ENCODE assay signal across 16 cellular contexts in genomic region chr5:136526798-136527197, GRCh38.
DNase-seq lines count a peak whose midpoint lies in the region; ATAC-seq and TF ChIP-seq lines count a peak whose summit lies in the region.
"Had no signal": no experiment of that assay in that cellular context is flagged by ENCODE, and none has a peak within 500 bp of the region (broad histone marks: within the 10 kb centered on the region; RNA-seq: fewer than 3 reads in every experiment).

No MANE protein-coding gene starts in this region.

- H3K27me3 Mint-ChIP-seq in GM23338 (ENCODE audit: insufficient read depth, low read depth, poor library complexity) (peaks cover 5% of the 10 kb centered on the region), nephron (ENCODE audit: low read depth) (no peaks in the 10 kb centered on the region)
- H3K27me3 Mint-ChIP-seq: CD4-positive, alpha-beta memory T cell had no signal

- H3F3A ChIP-seq in GM23338 (replicated peaks; ENCODE audit: low read depth) (no peaks in the 10 kb centered on the region), smooth muscle cell (ENCODE audit: low read depth) (peaks cover 39% of the 10 kb centered on the region)

- H3K27me3 ChIP-seq in GM23338 (ENCODE audit: insufficient read depth) (no peaks in the 10 kb centered on the region), smooth muscle cell (ENCODE audit: low read depth) (no peaks in the 10 kb centered on the region), dorsolateral prefrontal cortex (peaks cover 0 to 17% (median 0%) of the 10 kb centered on the region in 45 donors)
- H3K27me3 ChIP-seq: BLaER1 had no signal

- no peaks in the 10 kb centered on the region for H3K36me3 ChIP-seq in GM23338 (ENCODE audit: insufficient read depth)
- no peaks in the 10 kb centered on the region for H3K36me3 ChIP-seq in smooth muscle cell (ENCODE audit: low read depth)
- H3K36me3 ChIP-seq: BLaER1, HAP-1 had no signal

- H3K27ac ChIP-seq in GM23338 (ENCODE audit: low read depth) = no peak overlapping the region
- peak overlapping the region; percentile 23 for H3K27ac ChIP-seq in smooth muscle cell (ENCODE audit: low read depth)
- H3K27ac ChIP-seq in dorsolateral prefrontal cortex = no peak overlapping the region
- H3K27ac ChIP-seq: BLaER1 had no signal

- H3K4me2 ChIP-seq in GM23338 (no peak overlapping the region), smooth muscle cell (peak overlapping the region; percentile 37)
- H3K4me2 ChIP-seq: BLaER1 had no signal

- no peaks in the 10 kb centered on the region for H3K9me3 Mint-ChIP-seq in GM23338
- no peaks in the 10 kb centered on the region for H3K9me3 Mint-ChIP-seq in nephron

- no peak for DNase-seq in GM23338 (ENCODE audit: low spot score)
- DNase-seq in astrocyte of the hippocampus (ENCODE audit: low read depth, low spot score) = peak; percentile 14
- DNase-seq in smooth muscle cell (lab: John Stamatoyannopoulos, UW; ENCODE audit: unreplicated experiment) = no peak
- no peak for DNase-seq in dorsolateral prefrontal cortex
- DNase-seq in NCI-H1417 (lab: John Stamatoyannopoulos, UW) = no peak
- no peak for DNase-seq in MV-4-11 (lab: John Stamatoyannopoulos, UW)
- DNase-seq: 8988T; Calu3; CD4-positive, alpha-beta memory T cell; DMS79 treated with DMSO at 0.1 percent for 48 hours; EL had no signal

- intact Hi-C loops in dorsolateral prefrontal cortex (cut with DNase I) = no loop called here

- TF ChIP-seq CTCF in GM23338 (conservative IDR thresholded peaks at IDR 0.05; ENCODE audit: low read depth in 2 of 2) = no peak
- no peak for TF ChIP-seq CTCF in nephron (IDR thresholded peaks at IDR 0.05; ENCODE audit: unreplicated experiment in 3 of 3)
- no peak for TF ChIP-seq CTCF in smooth muscle cell (IDR thresholded peaks at IDR 0.05; ENCODE audit: borderline replicate concordance, insufficient read depth, poor library complexity, severe bottlenecking)
- TF ChIP-seq CTCF in dorsolateral prefrontal cortex (IDR thresholded peaks at IDR 0.05 in 54 of 56, conservative IDR thresholded peaks at IDR 0.05 in 2 of 56; ENCODE audit: low read depth in 1 of 56, partially characterized antibody in 56 of 56) = no peak

- no peaks in the 10 kb centered on the region for H3K4me1 ChIP-seq in GM23338 (ENCODE audit: insufficient read depth)
- peaks cover 41% of the 10 kb centered on the region for H3K4me1 ChIP-seq in smooth muscle cell (ENCODE audit: low read depth)
- H3K4me1 ChIP-seq: HAP-1 had no signal

- H3K4me3 ChIP-seq in GM23338 (no peak overlapping the region), smooth muscle cell (no peak overlapping the region), dorsolateral prefrontal cortex (no peak overlapping the region)
- H3K4me3 ChIP-seq: BLaER1, GM12878, HAP-1 had no signal

- H3K27ac Mint-ChIP-seq in GM23338 (no peak overlapping the region), nephron (peak overlapping the region; percentile 21 to 75 (median 30))
- H3K27ac Mint-ChIP-seq: CD14-positive monocyte; CD4-positive, alpha-beta memory T cell had no signal

- no peak overlapping the region for H2AFZ ChIP-seq in GM23338
- no peak overlapping the region for H2AFZ ChIP-seq in smooth muscle cell (ENCODE audit: low read depth)

- 51% methylated on average over 5 of the region's 5 CpGs for WGBS in smooth muscle cell (ENCODE audit: low lambda C conversion rate)

- H3K9me2 ChIP-seq in GM23338 (ENCODE audit: insufficient read depth) = peaks cover 11% of the 10 kb centered on the region; the same call in 1 of the 2 replicates

- H3K9me3 ChIP-seq in smooth muscle cell (replicated peaks; ENCODE audit: low read depth) = no peaks in the 10 kb centered on the region
- H3K9me3 ChIP-seq: BLaER1, HAP-1 had no signal

- no peak overlapping the region for H3K9ac ChIP-seq in smooth muscle cell (ENCODE audit: low read depth)
- H3K9ac ChIP-seq: BLaER1 had no signal

- H3K36me3 Mint-ChIP-seq in GM23338 (ENCODE audit: low read depth) = no peaks in the 10 kb centered on the region
- no peaks in the 10 kb centered on the region for H3K36me3 Mint-ChIP-seq in nephron (ENCODE audit: low read depth)
- H3K36me3 Mint-ChIP-seq: CD14-positive monocyte; CD4-positive, alpha-beta memory T cell had no signal

- H3K79me2 ChIP-seq in GM23338 (replicated peaks; ENCODE audit: insufficient read depth) (no peaks in the 10 kb centered on the region), smooth muscle cell (ENCODE audit: low read depth) (no peaks in the 10 kb centered on the region)

- peak; percentile 66 for ATAC-seq in GM23338
- ATAC-seq: GM12878 had no signal

- H3K4me3 Mint-ChIP-seq in GM23338 = no peak overlapping the region
- no peak overlapping the region for H3K4me3 Mint-ChIP-seq in nephron
- H3K4me3 Mint-ChIP-seq: CD14-positive monocyte; CD4-positive, alpha-beta memory T cell had no signal

- peaks cover 20% of the 10 kb centered on the region for H3K4me1 Mint-ChIP-seq in GM23338
- H3K4me1 Mint-ChIP-seq in nephron = peaks cover 17% of the 10 kb centered on the region
- H3K4me1 Mint-ChIP-seq: CD14-positive monocyte; CD4-positive, alpha-beta memory T cell had no signal

- no peaks in the 10 kb centered on the region for H4K20me1 ChIP-seq in GM23338 (replicated peaks; ENCODE audit: insufficient read depth)
- H4K20me1 ChIP-seq in smooth muscle cell (ENCODE audit: low read depth) = no peaks in the 10 kb centered on the region
- H4K20me1 ChIP-seq: BLaER1 had no signal

TF ChIP-seq in GM23338, 12 proteins besides CTCF, POLR2A, EP300 and RAD21 (continues in another document):
- TF ChIP-seq ETS1 (IDR thresholded peaks at IDR 0.05) (no peak), STAT1 (IDR thresholded peaks at IDR 0.05; ENCODE audit: unreplicated experiment) (no peak), JUNB (IDR thresholded peaks at IDR 0.05; ENCODE audit: unreplicated experiment) (no peak), CREB1 (CRISPR knock-in tag; IDR thresholded peaks at IDR 0.05; ENCODE audit: low read depth) (no peak), REST (IDR thresholded peaks at IDR 0.05; ENCODE audit: unreplicated experiment) (no peak), EZH2phosphoT487 (IDR thresholded peaks at IDR 0.05; ENCODE audit: unreplicated experiment) (no peak), NANOG (IDR thresholded peaks at IDR 0.05; ENCODE audit: borderline replicate concordance) (no peak), EZH2 (IDR thresholded peaks at IDR 0.05; ENCODE audit: low read depth, unreplicated experiment) (no peak)
